Comparison of ENCODE assay signal across 31 cellular contexts in the genomic region with DNA sequence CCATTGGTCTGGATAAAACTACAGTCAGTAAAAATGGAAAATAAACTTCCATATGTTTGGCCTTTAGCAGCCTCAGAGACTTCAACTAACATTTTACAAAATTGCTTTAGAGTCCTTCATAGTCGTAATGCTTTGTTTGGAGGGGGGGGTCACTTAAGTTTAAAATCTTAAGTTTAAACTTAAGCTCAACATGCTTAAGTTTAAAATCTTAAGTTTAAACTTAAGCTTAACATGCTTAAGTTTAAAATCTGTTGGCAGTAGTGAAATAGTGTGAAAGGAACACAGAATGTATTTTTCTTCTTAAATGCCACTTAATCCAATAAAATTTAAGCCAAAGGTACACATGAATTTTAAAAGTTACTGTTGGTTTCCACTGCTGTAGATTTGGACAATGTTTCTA. TPM values are rescaled to one million over a fixed set of nuclear protein-coding genes. Genes with fewer than 3 reads are reported as not detected.
"Had no signal": no experiment of that assay in that cellular context is flagged by ENCODE, and none has a peak within 500 bp of the region (broad histone marks: within the 10 kb centered on the region; RNA-seq: fewer than 3 reads in every experiment).

No MANE protein-coding gene starts in this region.

- H3K36me3 ChIP-seq: neural progenitor cell, ovary, spleen, suprapubic skin, tibial artery, transverse colon, upper lobe of right lung, uterus had no signal

- H3K27me3 Mint-ChIP-seq: natural killer cell treated with Interleukin-12 subunit alpha and Interleukin-12 subunit beta and Interleukin-15 and Interleukin-18, amount 100 ng/mL, for 72 hours; progenitor cell of endocrine pancreas; stimulated activated memory B cell treated with anti-CD40 and anti-IgM and Interleukin-4, amounts not matched to agents 10 μg/mL and 1 μg/mL and 100 μg/mL, for 72 hours; stimulated activated naive CD8-positive, alpha-beta T cell treated with anti-CD3 and anti-CD28 coated beads, Interleukin-15, amount 100 ng/mL, for 72 hours; type B pancreatic cell had no signal

- H3K9ac ChIP-seq: neural progenitor cell, parathyroid adenoma had no signal

- H3K4me1 Mint-ChIP-seq: naive thymus-derived CD8-positive, alpha-beta T cell; stimulated activated memory B cell treated with anti-CD40 and anti-IgM and Interleukin-4, amounts not matched to agents 10 μg/mL and 1 μg/mL and 100 μg/mL, for 72 hours; stimulated activated naive CD8-positive, alpha-beta T cell treated with anti-CD3 and anti-CD28 coated beads, Interleukin-15, amount 100 ng/mL, for 72 hours had no signal

- H3K79me2 ChIP-seq: parathyroid adenoma had no signal

- H3K27ac ChIP-seq: neural progenitor cell, ovary, parathyroid adenoma, psoas muscle, skin epidermis, spleen, suprapubic skin, testis, tibial artery, transverse colon, upper lobe of right lung, uterus had no signal

- H3K4me1 ChIP-seq: neural progenitor cell, parathyroid adenoma, psoas muscle, spleen, suprapubic skin, testis, tibial artery, transverse colon, upper lobe of right lung, uterus had no signal

- H3K9me3 Mint-ChIP-seq: stimulated activated memory B cell treated with anti-CD40 and anti-IgM and Interleukin-4, amounts not matched to agents 10 μg/mL and 1 μg/mL and 100 μg/mL, for 72 hours; stimulated activated naive CD8-positive, alpha-beta T cell treated with anti-CD3 and anti-CD28 coated beads, Interleukin-15, amount 100 ng/mL, for 72 hours had no signal

- H3K4me3 Mint-ChIP-seq: naive thymus-derived CD8-positive, alpha-beta T cell; natural killer cell treated with Interleukin-12 subunit alpha and Interleukin-12 subunit beta and Interleukin-15 and Interleukin-18, amount 100 ng/mL, for 72 hours; neural progenitor cell; stimulated activated memory B cell treated with anti-CD40 and anti-IgM and Interleukin-4, amounts not matched to agents 10 μg/mL and 1 μg/mL and 100 μg/mL, for 72 hours; stimulated activated naive CD8-positive, alpha-beta T cell treated with anti-CD3 and anti-CD28 coated beads, Interleukin-15, amount 100 ng/mL, for 72 hours; type B pancreatic cell had no signal

- H3K9me3 ChIP-seq: ovary, psoas muscle, spleen, suprapubic skin, testis, tibial artery, transverse colon, upper lobe of right lung, uterus had no signal

- H2AFZ ChIP-seq: parathyroid adenoma had no signal

- H3K36me3 Mint-ChIP-seq: naive thymus-derived CD8-positive, alpha-beta T cell; natural killer cell treated with Interleukin-12 subunit alpha and Interleukin-12 subunit beta and Interleukin-15 and Interleukin-18, amount 100 ng/mL, for 72 hours; neural progenitor cell; stimulated activated memory B cell treated with anti-CD40 and anti-IgM and Interleukin-4, amounts not matched to agents 10 μg/mL and 1 μg/mL and 100 μg/mL, for 72 hours; type B pancreatic cell had no signal

- H3K27me3 ChIP-seq: neural progenitor cell, ovary, spleen, suprapubic skin, testis, tibial artery, transverse colon, upper lobe of right lung, uterus had no signal

- H3K27ac Mint-ChIP-seq: naive thymus-derived CD8-positive, alpha-beta T cell; natural killer cell treated with Interleukin-12 subunit alpha and Interleukin-12 subunit beta and Interleukin-15 and Interleukin-18, amount 100 ng/mL, for 72 hours; neural progenitor cell; progenitor cell of endocrine pancreas; stimulated activated memory B cell treated with anti-CD40 and anti-IgM and Interleukin-4, amounts not matched to agents 10 μg/mL and 1 μg/mL and 100 μg/mL, for 72 hours; stimulated activated naive CD8-positive, alpha-beta T cell treated with anti-CD3 and anti-CD28 coated beads, Interleukin-15, amount 100 ng/mL, for 72 hours; type B pancreatic cell had no signal

- H3K4me3 ChIP-seq: neural progenitor cell, ovary, psoas muscle, skin epidermis, smooth muscle cell, spleen, suprapubic skin, testis, tibial artery, transverse colon, upper lobe of right lung, uterus had no signal

- DNase-seq: naive thymus-derived CD8-positive, alpha-beta T cell; occipital lobe; ovary; posterior cingulate gyrus; psoas muscle; right cardiac atrium; spleen; stimulated activated CD4-positive, alpha-beta T cell treated with anti-CD3 and anti-CD28 coated beads, Interleukin-12 subunit alpha, Interleukin-12 subunit beta, amount 100 ng/mL, for 4 hours; stimulated activated CD4-positive, alpha-beta T cell treated with anti-CD3 and anti-CD28 coated beads, Interleukin-1b, Interleukin-23, amount 100 ng/mL, for 48 hours; stimulated activated CD4-positive, alpha-beta T cell treated with anti-CD3 and anti-CD28 coated beads, Interleukin-4, amount 100 ng/mL, for 1 hour; stimulated activated CD4-positive, alpha-beta T cell treated with anti-CD3 and anti-CD28 coated beads, Interleukin-4, amount 100 ng/mL, for 4 hours; stimulated activated CD8-positive, alpha-beta memory T cell treated with anti-CD3 and anti-CD28 coated beads, Interleukin-4, amount 100 ng/mL, for 48 hours; stimulated activated naive CD4-positive, alpha-beta T cell; stimulated activated naive CD8-positive, alpha-beta T cell treated with anti-CD3 and anti-CD28 coated beads, Interleukin-15, amount 100 ng/mL, for 72 hours; stimulated activated naive CD8-positive, alpha-beta T cell treated with anti-CD3 and anti-CD28 coated beads, Interleukin-15, Interleukin-2, amounts not matched to agents 100 U/mL and 50 U/mL, for 24 hours; substantia nigra; testis; tibial artery; transverse colon; upper lobe of right lung; uterus had no signal

- H3K4me2 ChIP-seq: neural progenitor cell, smooth muscle cell had no signal

- ATAC-seq: naive thymus-derived CD8-positive, alpha-beta T cell; natural killer cell treated with Interleukin-12 subunit alpha and Interleukin-12 subunit beta and Interleukin-15 and Interleukin-18, amount 100 ng/mL, for 72 hours; psoas muscle; right cardiac atrium; sciatic nerve; stimulated activated memory B cell treated with anti-CD40 and anti-IgM and Interleukin-4, amounts not matched to agents 10 μg/mL and 1 μg/mL and 100 μg/mL, for 72 hours; stimulated activated naive CD8-positive, alpha-beta T cell treated with anti-CD3 and anti-CD28 coated beads, Interleukin-15, amount 100 ng/mL, for 72 hours; stimulated activated naive CD8-positive, alpha-beta T cell treated with anti-CD3 and anti-CD28 coated beads, Interleukin-15, Interleukin-2, amounts not matched to agents 100 U/mL and 50 U/mL, for 24 hours; upper lobe of right lung had no signal

RNA-seq across cellular contexts. Expression of gene UNC5C, which starts 45.9 kb away (rescaled TPM):
- total RNA-seq: naive thymus-derived CD8-positive, alpha-beta T cell; natural killer cell treated with Interleukin-12 subunit alpha and Interleukin-12 subunit beta and Interleukin-15 and Interleukin-18, amount 100 ng/mL, for 72 hours had no signal
- polyA plus RNA-seq: naive thymus-derived CD8-positive, alpha-beta T cell had no signal
